ENCODE assay signal across 24 cellular contexts in genomic region chr19:37563518-37563917, GRCh38. TPM values are rescaled to one million over a fixed set of nuclear protein-coding genes. Genes with fewer than 3 reads are reported as not detected.
A peak's percentile ranks its signal among the peaks of the same experiment; 100 is the strongest.
DNase-seq lines count a peak whose midpoint lies in the region; ATAC-seq, FAIRE-seq and TF ChIP-seq lines count a peak whose summit lies in the region.
"Had no signal": no experiment of that assay in that cellular context is flagged by ENCODE, and none has a peak within 500 bp of the region (broad histone marks: within the 10 kb centered on the region; RNA-seq: fewer than 3 reads in every experiment).

No MANE protein-coding gene starts in this region.

- H2AFZ ChIP-seq in HepG2 (ENCODE audit: low read length), result no peak overlapping the region
- H2AFZ ChIP-seq: GM23248 had no signal

- H3K36me3 ChIP-seq in HepG2 (replicated peaks in 1 of 2; ENCODE audit: control insufficient read depth in 1 of 2, insufficient read depth in 2 of 2, low read length in 2 of 2) (0 out of 5 replicates have a peak, but pooled peaks cover 0 to 5% of the 10 kb centered on the region in 2 experiments), right lobe of liver (peaks cover 0 to 7% (median 0%) of the 10 kb centered on the region in 4 donors), pancreas (peaks cover 0 to 22% (median 11%) of the 10 kb centered on the region in 3 donors)

- H3K9me3 ChIP-seq in HepG2 (ENCODE audit: low read length) (peaks cover 95% of the 10 kb centered on the region), right lobe of liver (peaks cover 0 to 82% (median 59%) of the 10 kb centered on the region in 4 donors), pancreas (peaks cover 3 to 21% (median 11%) of the 10 kb centered on the region in 4 donors)
- H3K9me3 ChIP-seq: BLaER1 treated with 17β-estradiol and CSF1 and Interleukin-3, amounts not matched to agents 10 nM and 100 nM had no signal

- no peak overlapping the region for H3K4me2 ChIP-seq in HepG2 (ENCODE audit: low read depth, low read length)
- H3K4me2 ChIP-seq: A549; BLaER1 treated with 17β-estradiol and CSF1 and Interleukin-3, amounts not matched to agents 10 nM and 100 nM had no signal

- H3K27ac Mint-ChIP-seq in Calu3 (ENCODE audit: unreplicated experiment) (no peak overlapping the region), nephron progenitor cell (no peak overlapping the region)
- H3K27ac Mint-ChIP-seq: CD14-positive monocyte; CD4-positive, alpha-beta memory T cell had no signal

- TF ChIP-seq CTCF in HepG2 (CRISPR knock-in tag; IDR thresholded peaks at IDR 0.05) (no peak), right lobe of liver (IDR thresholded peaks at IDR 0.05) (no peak), coronary artery (IDR thresholded peaks at IDR 0.05) (no peak), pancreas (IDR thresholded peaks at IDR 0.05) (no peak), Calu3 (IDR thresholded peaks at IDR 0.05; ENCODE audit: unreplicated experiment) (no peak), nephron progenitor cell (IDR thresholded peaks at IDR 0.05) (no peak)

- BruUV-seq in HepG2 (replicated peaks; lab: Mats Ljungman, UMichigan) (no TSS peak), Calu3 (replicated peaks; lab: Mats Ljungman, UMichigan) (no TSS peak)

- H3K4me1 Mint-ChIP-seq in Calu3 (ENCODE audit: low read depth, unreplicated experiment) (no peaks in the 10 kb centered on the region), nephron progenitor cell (no peaks in the 10 kb centered on the region)
- H3K4me1 Mint-ChIP-seq: CD14-positive monocyte; CD4-positive, alpha-beta memory T cell had no signal

- CTCF ChIA-PET in HepG2 (lab: Yijun Ruan, JAX; ENCODE audit: low intra/inter-chr PET ratio, low total read pairs), result no interaction called here
- CTCF ChIA-PET in Calu3 (lab: Charles Lee), result no interaction called here

- H4K20me1 ChIP-seq in HepG2 (ENCODE audit: insufficient read depth, low read length), result no peaks in the 10 kb centered on the region
- H4K20me1 ChIP-seq: BLaER1 treated with 17β-estradiol and CSF1 and Interleukin-3, amounts not matched to agents 10 nM and 100 nM had no signal

- no peaks in the 10 kb centered on the region for H3K27me3 Mint-ChIP-seq in Calu3 (ENCODE audit: unreplicated experiment)
- H3K27me3 Mint-ChIP-seq in nephron progenitor cell (ENCODE audit: low read depth, poor library complexity), result peaks cover 2% of the 10 kb centered on the region
- H3K27me3 Mint-ChIP-seq: CD4-positive, alpha-beta memory T cell had no signal

- in situ Hi-C loops in HepG2 (cut with HindIII; ENCODE audit: extremely low pct_ligation_motif_present, low pct_unique_long_range_greater_than_20kb), result no loop called here

- no peak for ATAC-seq in HepG2
- ATAC-seq in right lobe of liver, result no peak
- no peak for ATAC-seq in pancreas
- ATAC-seq: A549 had no signal

- no peaks in the 10 kb centered on the region for H3K79me2 ChIP-seq in HepG2 (ENCODE audit: insufficient read depth, low read length)

- H3K9ac ChIP-seq in HepG2 (ENCODE audit: insufficient read depth, low read depth, low read length), result no peak overlapping the region
- H3K9ac ChIP-seq: BLaER1 treated with 17β-estradiol and CSF1 and Interleukin-3, amounts not matched to agents 10 nM and 100 nM; GM23248 had no signal

- H3K4me3 ChIP-seq in HepG2 (replicated peaks in 1 of 3; ENCODE audit: insufficient read depth in 1 of 3, low read depth in 2 of 3, low read length in 3 of 3), result no peak overlapping the region
- no peak overlapping the region for H3K4me3 ChIP-seq in right lobe of liver
- H3K4me3 ChIP-seq in coronary artery, result peak overlapping the region; percentile 9
- no peak overlapping the region for H3K4me3 ChIP-seq in pancreas
- H3K4me3 ChIP-seq: A549, GM23248 had no signal

- H3K36me3 Mint-ChIP-seq in Calu3 (ENCODE audit: insufficient read depth, unreplicated experiment) (no peaks in the 10 kb centered on the region), nephron progenitor cell (ENCODE audit: low read depth) (peaks cover 94% of the 10 kb centered on the region)

- H3K27me3 ChIP-seq in HepG2 (ENCODE audit: control insufficient read depth in 1 of 2, insufficient read depth in 2 of 2, low read length in 2 of 2), result no peaks in the 10 kb centered on the region
- no peaks in the 10 kb centered on the region for H3K27me3 ChIP-seq in right lobe of liver
- no peaks in the 10 kb centered on the region for H3K27me3 ChIP-seq in pancreas
- H3K27me3 ChIP-seq: BE2C; BLaER1 treated with 17β-estradiol and CSF1 and Interleukin-3, amounts not matched to agents 10 nM and 100 nM had no signal

- H3K27ac ChIP-seq in HepG2 (ENCODE audit: extremely low read length, insufficient read depth, low read length) (no peak overlapping the region), right lobe of liver (no peak overlapping the region), coronary artery (no peak overlapping the region), pancreas (no peak overlapping the region)
- H3K27ac ChIP-seq: 22Rv1; A549; BLaER1 treated with 17β-estradiol and CSF1 and Interleukin-3, amounts not matched to agents 10 nM and 100 nM; GM23248 had no signal

- POLR2A ChIA-PET in HepG2 (lab: Yijun Ruan, JAX), result no interaction called here

- 25% methylated on average over 3 of the region's 3 CpGs for WGBS in HepG2 (ENCODE audit: low lambda C conversion rate)
- 75% methylated on average over 3 of the region's 3 CpGs for WGBS in right lobe of liver (ENCODE audit: insufficient coverage, low coverage, low lambda C conversion rate, missing lambda C conversion rate)
- WGBS in pancreas, 2 donors, result 89 to 98% methylated on average over 3 of the region's 3 CpGs

- DNase-seq in HepG2 (ENCODE audit: low spot score) (no peak), right lobe of liver (no peak), coronary artery (ENCODE audit: low spot score) (no peak), pancreas (no peak), Calu3 (no peak), nephron progenitor cell (no peak), NCI-H128 (lab: John Stamatoyannopoulos, UW; ENCODE audit: unreplicated experiment) (no peak)
- DNase-seq: ACHN; AML-193; BE2C; CD4-positive, alpha-beta memory T cell; COR-L47; DMS153; DND-41; GM23248; H7; HCEC 1CT had no signal

- no peak for TF ChIP-seq RAD21 in HepG2 (CRISPR knock-in tag; IDR thresholded peaks at IDR 0.05)

- H3K4me3 Mint-ChIP-seq in Calu3 (ENCODE audit: low read depth, unreplicated experiment), result no peak overlapping the region
- H3K4me3 Mint-ChIP-seq in nephron progenitor cell, result no peak overlapping the region
- H3K4me3 Mint-ChIP-seq: CD14-positive monocyte; CD4-positive, alpha-beta memory T cell had no signal

- intact Hi-C loops in HepG2 (cut with micrococcal nuclease; ENCODE audit: unreplicated experiment), result no loop called here
- intact Hi-C loops in right lobe of liver (cut with DNase I), result no loop called here
- intact Hi-C loops in pancreas (cut with DNase I), result no loop called here
- intact Hi-C loops in Calu3 (cut with micrococcal nuclease; ENCODE audit: unreplicated experiment), result no loop called here

- FAIRE-seq in HepG2 (lab: Jason Lieb, UNC) (no peak), pancreas (lab: Jason Lieb, UNC) (peak; percentile 53)
- FAIRE-seq: G401.6, GM12892, H1 had no signal

- H3K9me3 Mint-ChIP-seq in Calu3 (ENCODE audit: low read depth, unreplicated experiment), result peaks cover 26% of the 10 kb centered on the region
- H3K9me3 Mint-ChIP-seq in nephron progenitor cell, result peaks cover 46% of the 10 kb centered on the region

- TF ChIP-seq EP300 in HepG2 (IDR thresholded peaks at IDR 0.05; ENCODE audit: low read depth in 2 of 2, low read length in 2 of 2) (no peak), HepG2 (CRISPR knock-in tag; IDR thresholded peaks at IDR 0.05; ENCODE audit: borderline replicate concordance) (no peak)

- H3K4me1 ChIP-seq in HepG2 (ENCODE audit: insufficient read depth, low read length) (no peaks in the 10 kb centered on the region), right lobe of liver (no peaks in the 10 kb centered on the region), pancreas (no peaks in the 10 kb centered on the region)
- H3K4me1 ChIP-seq: A549; BE2C; BLaER1 treated with 17β-estradiol and CSF1 and Interleukin-3, amounts not matched to agents 10 nM and 100 nM had no signal

- no peak for TF ChIP-seq POLR2A in HepG2 (IDR thresholded peaks at IDR 0.05; ENCODE audit: insufficient read depth in 1 of 2, low read depth in 2 of 2, low read length in 2 of 2)
- no peak for TF ChIP-seq POLR2A in right lobe of liver (IDR thresholded peaks at IDR 0.05)

RNA-seq across cellular contexts. Expression of gene ZNF571, which starts 31.1 kb away (rescaled TPM):
- total RNA-seq in HepG2 (2016; rRNA removed; fragmentation: Illumina TruSeq; extraction: Trizol) (1.9 and 4.0 TPM in 2 replicates), right lobe of liver (1 to 10 TPM; 1.2 to 3.0 (median 1.7) TPM), pancreas (1 to 10 TPM; 1.1 to 4.3 (median 2.1) TPM), Calu3 (2022) (4.3 and 7.3 TPM in 2 replicates)
- total RNA-seq in HepG2 (2016; cell fraction: cytosol; rRNA removed; fragmentation: Illumina TruSeq; extraction: Trizol; ENCODE audit: low read depth), result 1.5 and 2.1 TPM in 2 replicates
- 2.9 and 3.0 TPM in 2 replicates for total RNA-seq in HepG2 (2016; cell fraction: insoluble cytoplasmic fraction; rRNA removed; fragmentation: Illumina TruSeq; extraction: Trizol)
- total RNA-seq in HepG2 (2016; cell fraction: membrane; rRNA removed; fragmentation: Illumina TruSeq; extraction: Trizol), result 1.7 and 2.0 TPM in 2 replicates
- total RNA-seq in HepG2 (2016; cell fraction: nucleus; rRNA removed; fragmentation: Illumina TruSeq; extraction: Trizol), result 2.9 and 3.0 TPM in 2 replicates
- polyA plus RNA-seq in HepG2 (2011; rRNA removed) (1.3 and 1.6 TPM in 2 replicates), pancreas (1 to 10 TPM; 1.8 to 2.8 TPM)
- 0.35 and 3.4 TPM in 2 replicates for polyA plus RNA-seq in HepG2 (2011; cell fraction: cytosol; rRNA removed)
- 1.6 and 2.5 TPM in 2 replicates for polyA plus RNA-seq in HepG2 (2011; cell fraction: nucleus; rRNA removed)
- 1.9 and 2.3 TPM in 2 replicates for polyA plus RNA-seq in HepG2 (2012)
- polyA plus RNA-seq in HepG2 (2016; cell fraction: cytosol; fragmentation: Illumina TruSeq; extraction: Trizol; ENCODE audit: low read depth), result 0.14 and 0.16 TPM in 2 replicates
- polyA plus RNA-seq in HepG2 (2016; cell fraction: insoluble cytoplasmic fraction; fragmentation: Illumina TruSeq; extraction: Trizol; ENCODE audit: low read depth), result 1.8 and 1.9 TPM in 2 replicates
- 0.49 and 0.65 TPM in 2 replicates for polyA plus RNA-seq in HepG2 (2016; cell fraction: membrane; fragmentation: Illumina TruSeq; extraction: Trizol; ENCODE audit: low read depth)
- 3.9 and 5.1 TPM in 2 replicates for polyA plus RNA-seq in HepG2 (2016; cell fraction: nucleus; fragmentation: Illumina TruSeq; extraction: Trizol; ENCODE audit: insufficient read depth, low read depth)
- polyA minus RNA-seq in HepG2 (2011; rRNA and poly(A)+ RNA removed; ENCODE audit: low replicate concordance), result 2.5 and 5.2 TPM in 2 replicates
- polyA minus RNA-seq in HepG2 (2011; cell fraction: cytosol; rRNA and poly(A)+ RNA removed), result 1.4 and 1.5 TPM in 2 replicates
- polyA minus RNA-seq in HepG2 (2011; cell fraction: nucleus; rRNA and poly(A)+ RNA removed), result 4.2 and 8.8 TPM in 2 replicates

RNA-seq across cellular contexts. Expression of gene ZNF540, which starts 31.2 kb away (rescaled TPM):
- 0.21 and 0.40 TPM in 2 replicates for total RNA-seq in HepG2 (2016; rRNA removed; fragmentation: Illumina TruSeq; extraction: Trizol)
- not detected in 2 replicates for total RNA-seq in HepG2 (2016; cell fraction: cytosol; rRNA removed; fragmentation: Illumina TruSeq; extraction: Trizol; ENCODE audit: low read depth)
- 0.48 and 0.54 TPM in 2 replicates for total RNA-seq in HepG2 (2016; cell fraction: insoluble cytoplasmic fraction; rRNA removed; fragmentation: Illumina TruSeq; extraction: Trizol)
- total RNA-seq in HepG2 (2016; cell fraction: membrane; rRNA removed; fragmentation: Illumina TruSeq; extraction: Trizol), result 0.14 and 0.37 TPM in 2 replicates
- 0.43 and 0.75 TPM in 2 replicates for total RNA-seq in HepG2 (2016; cell fraction: nucleus; rRNA removed; fragmentation: Illumina TruSeq; extraction: Trizol)
- polyA plus RNA-seq in HepG2 (2011; rRNA removed), result 0.21 and 0.47 TPM in 2 replicates
- 0.15 and 0.41 TPM in 2 replicates for polyA plus RNA-seq in HepG2 (2011; cell fraction: cytosol; rRNA removed)
- polyA plus RNA-seq in HepG2 (2011; cell fraction: nucleus; rRNA removed), result 0.37 and 1.1 TPM in 2 replicates
- 0.72 and 0.75 TPM in 2 replicates for polyA plus RNA-seq in HepG2 (2012)
- polyA plus RNA-seq in HepG2 (2016; cell fraction: cytosol; fragmentation: Illumina TruSeq; extraction: Trizol; ENCODE audit: low read depth), result 0.06 TPM in 1 of 2 replicates, not detected in the other
- polyA plus RNA-seq in HepG2 (2016; cell fraction: insoluble cytoplasmic fraction; fragmentation: Illumina TruSeq; extraction: Trizol; ENCODE audit: low read depth), result 0.24 and 0.97 TPM in 2 replicates
- polyA plus RNA-seq in HepG2 (2016; cell fraction: membrane; fragmentation: Illumina TruSeq; extraction: Trizol; ENCODE audit: low read depth), result 0.07 TPM in 1 of 2 replicates, not detected in the other
- polyA plus RNA-seq in HepG2 (2016; cell fraction: nucleus; fragmentation: Illumina TruSeq; extraction: Trizol; ENCODE audit: insufficient read depth, low read depth), result 0.63 and 0.87 TPM in 2 replicates
- 0.12 and 0.32 TPM in 2 replicates for polyA minus RNA-seq in HepG2 (2011; rRNA and poly(A)+ RNA removed; ENCODE audit: low replicate concordance)
- not detected in 2 replicates for polyA minus RNA-seq in HepG2 (2011; cell fraction: cytosol; rRNA and poly(A)+ RNA removed)
- 0.52 and 0.87 TPM in 2 replicates for polyA minus RNA-seq in HepG2 (2011; cell fraction: nucleus; rRNA and poly(A)+ RNA removed)
- total RNA-seq in right lobe of liver, result 1 to 10 TPM in 4 of 6 experiments, under 1 TPM in 2; 0.37 to 2.1 (median 1.1) TPM
- total RNA-seq in pancreas, result 1 to 10 TPM in 5 of 6 donors, under 1 TPM in 1; 0.85 to 3.1 (median 2.2) TPM
- polyA plus RNA-seq in pancreas, result 1 to 10 TPM; 3.1 to 5.5 TPM
- 0.42 and 1.7 TPM in 2 replicates for total RNA-seq in Calu3 (2022)
- total RNA-seq: H7 had no signal
- polyA plus RNA-seq: CD14-positive monocyte had no signal

RNA-seq across cellular contexts. Expression of gene ZNF793, which starts 56.8 kb away (rescaled TPM):
- total RNA-seq in HepG2 (2016; rRNA removed; fragmentation: Illumina TruSeq; extraction: Trizol) (0.20 and 0.35 TPM in 2 replicates), right lobe of liver (under 1 TPM; 0.18 to 0.80 (median 0.36) TPM), pancreas (1 to 10 TPM; 1.3 to 2.8 (median 1.8) TPM), Calu3 (2022) (not detected in 2 replicates)
- not detected in 2 replicates for total RNA-seq in HepG2 (2016; cell fraction: cytosol; rRNA removed; fragmentation: Illumina TruSeq; extraction: Trizol; ENCODE audit: low read depth)
- total RNA-seq in HepG2 (2016; cell fraction: insoluble cytoplasmic fraction; rRNA removed; fragmentation: Illumina TruSeq; extraction: Trizol), result 0.19 and 0.24 TPM in 2 replicates
- 0.24 TPM in 1 of 2 replicates, not detected in the other for total RNA-seq in HepG2 (2016; cell fraction: membrane; rRNA removed; fragmentation: Illumina TruSeq; extraction: Trizol)
- total RNA-seq in HepG2 (2016; cell fraction: nucleus; rRNA removed; fragmentation: Illumina TruSeq; extraction: Trizol), result 0.34 and 0.38 TPM in 2 replicates
- polyA plus RNA-seq in HepG2 (2011; rRNA removed) (0.13 and 0.14 TPM in 2 replicates), pancreas (1 to 10 TPM; 2.7 to 3.6 TPM)
- 0.04 and 0.05 TPM in 2 replicates for polyA plus RNA-seq in HepG2 (2011; cell fraction: cytosol; rRNA removed)
- polyA plus RNA-seq in HepG2 (2011; cell fraction: nucleus; rRNA removed), result 0.18 and 0.35 TPM in 2 replicates
- polyA plus RNA-seq in HepG2 (2012), result 0.07 and 0.08 TPM in 2 replicates
- polyA plus RNA-seq in HepG2 (2016; cell fraction: cytosol; fragmentation: Illumina TruSeq; extraction: Trizol; ENCODE audit: low read depth), result not detected in 2 replicates
- 0.17 and 0.32 TPM in 2 replicates for polyA plus RNA-seq in HepG2 (2016; cell fraction: insoluble cytoplasmic fraction; fragmentation: Illumina TruSeq; extraction: Trizol; ENCODE audit: low read depth)
- polyA plus RNA-seq in HepG2 (2016; cell fraction: membrane; fragmentation: Illumina TruSeq; extraction: Trizol; ENCODE audit: low read depth), result 0.03 TPM in 1 of 2 replicates, not detected in the other
- 0.21 and 1.00 TPM in 2 replicates for polyA plus RNA-seq in HepG2 (2016; cell fraction: nucleus; fragmentation: Illumina TruSeq; extraction: Trizol; ENCODE audit: insufficient read depth, low read depth)
- 0.16 TPM in 1 of 2 replicates, not detected in the other for polyA minus RNA-seq in HepG2 (2011; rRNA and poly(A)+ RNA removed; ENCODE audit: low replicate concordance)
- polyA minus RNA-seq in HepG2 (2011; cell fraction: cytosol; rRNA and poly(A)+ RNA removed), result not detected in 2 replicates
- polyA minus RNA-seq in HepG2 (2011; cell fraction: nucleus; rRNA and poly(A)+ RNA removed), result 0.37 and 1.0 TPM in 2 replicates
- polyA plus RNA-seq: CD14-positive monocyte had no signal
